In the genomic region with DNA sequence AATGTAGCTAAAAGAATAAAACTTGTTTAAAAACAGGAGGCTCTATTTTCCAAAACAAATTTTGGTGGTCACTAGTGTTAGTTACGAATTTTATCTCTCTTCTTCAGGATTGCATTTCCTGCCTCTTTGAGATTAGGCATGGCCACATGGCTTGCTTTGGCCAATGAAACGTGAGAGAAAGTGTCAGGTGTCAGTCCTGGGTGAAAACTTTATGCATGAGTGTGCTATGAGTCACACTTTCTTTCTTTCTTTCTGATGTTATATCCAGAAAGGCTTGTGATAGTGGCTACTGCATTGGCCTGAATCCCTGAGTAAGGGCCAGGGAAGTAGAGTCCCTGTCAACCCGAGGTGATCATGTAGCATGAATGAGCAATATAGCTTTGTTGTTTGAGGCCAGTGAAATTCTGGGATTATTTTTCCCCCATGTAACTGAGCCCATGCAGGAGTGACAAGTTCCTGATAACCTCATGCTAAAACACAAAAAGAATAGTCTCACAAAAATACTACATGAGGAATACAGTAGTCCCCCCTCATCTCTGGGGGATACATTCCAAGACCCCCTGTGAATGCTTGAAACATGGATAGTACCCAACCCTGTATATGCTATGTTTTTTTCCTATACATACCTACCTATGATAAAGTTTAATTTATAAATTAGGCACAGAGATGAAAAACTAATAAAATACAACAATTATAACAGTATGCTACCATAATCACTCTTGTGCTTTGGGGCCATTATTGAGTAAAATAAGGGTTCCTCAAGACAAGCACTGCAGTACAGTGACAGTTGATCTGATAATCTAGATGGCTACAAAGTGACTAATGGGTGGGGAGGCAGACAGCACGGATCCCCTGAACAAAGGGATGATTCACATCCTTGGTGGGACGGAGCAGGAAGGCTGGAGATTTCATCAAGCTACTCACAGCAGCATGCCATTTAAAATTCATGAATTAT, we compare ENCODE assay signal across 9 cellular contexts.
DNase-seq lines count a peak whose midpoint lies in the region; ATAC-seq, FAIRE-seq and TF ChIP-seq lines count a peak whose summit lies in the region.
"Had no signal": no experiment of that assay in that cellular context is flagged by ENCODE, and none has a peak within 500 bp of the region (broad histone marks: within the 10 kb centered on the region; RNA-seq: fewer than 3 reads in every experiment).

No MANE protein-coding gene starts in this region.

- no peaks in the 10 kb centered on the region for H3K9me1 ChIP-seq in keratinocyte (ENCODE audit: control insufficient read depth, extremely low read depth, insufficient read depth, low read length)

- no peaks in the 10 kb centered on the region for H4K20me1 ChIP-seq in keratinocyte (ENCODE audit: control insufficient read depth, extremely low read depth, insufficient read depth, low read length)

- intact Hi-C loops in activated CD8-positive, alpha-beta T cell treated with anti-CD3 and anti-CD28 coated beads for 36 hours (cut with micrococcal nuclease): no loop called here
- intact Hi-C loops in left ventricle myocardium inferior (cut with micrococcal nuclease): no loop called here

- H3K27me3 ChIP-seq in keratinocyte (ENCODE audit: control insufficient read depth, extremely low read depth, insufficient read depth, low read length) (no peaks in the 10 kb centered on the region), left ventricle myocardium inferior (ENCODE audit: low read depth) (no peaks in the 10 kb centered on the region)

- ATAC-seq in GM21423 (IDR thresholded peaks at IDR 0.05; ENCODE audit: unreplicated experiment) (peak; percentile 67), GM21515 (IDR thresholded peaks at IDR 0.05; ENCODE audit: unreplicated experiment) (no peak)
- ATAC-seq in activated CD8-positive, alpha-beta T cell treated with anti-CD3 and anti-CD28 coated beads for 36 hours: peak; percentile 96

- H3K4me1 ChIP-seq in keratinocyte (ENCODE audit: control insufficient read depth, extremely low read depth, insufficient read depth, low read length) (peaks cover 22% of the 10 kb centered on the region), left ventricle myocardium inferior (peaks cover 12% of the 10 kb centered on the region)

- CTCF ChIA-PET in activated CD8-positive, alpha-beta T cell treated with anti-CD3 and anti-CD28 coated beads for 36 hours (lab: Charles Lee): interaction anchor here (1.3 to 2.1 kb wide), 2 partner anchors 11 to 165 kb away, joined by 3 to 5 read pairs; no protein-coding TSS in a partner anchor

- H3K9me3 ChIP-seq in keratinocyte (ENCODE audit: control insufficient read depth, low read depth, low read length): no peaks in the 10 kb centered on the region
- no peaks in the 10 kb centered on the region for H3K9me3 ChIP-seq in left ventricle myocardium inferior (replicated peaks)

- peak overlapping the region; percentile 57 for H3K27ac Mint-ChIP-seq in activated CD8-positive, alpha-beta T cell treated with anti-CD3 and anti-CD28 coated beads for 36 hours

- H2AFZ ChIP-seq in keratinocyte (ENCODE audit: control insufficient read depth, low read length): no peak overlapping the region

- TF ChIP-seq CTCF in activated CD8-positive, alpha-beta T cell treated with anti-CD3 and anti-CD28 coated beads for 36 hours (IDR thresholded peaks at IDR 0.05): no peak
- no peak for TF ChIP-seq CTCF in keratinocyte (optimal IDR thresholded peaks at IDR 0.05 in 1 of 3, IDR thresholded peaks at IDR 0.05 in 1 of 3, conservative IDR thresholded peaks at IDR 0.05 in 1 of 3; ENCODE audit: extremely low read depth in 1 of 3, insufficient read depth in 2 of 3, low read length in 3 of 3)
- no peak for TF ChIP-seq CTCF in left ventricle myocardium inferior (IDR thresholded peaks at IDR 0.05; ENCODE audit: borderline replicate concordance)

- no peaks in the 10 kb centered on the region for H3K36me3 ChIP-seq in keratinocyte (ENCODE audit: control insufficient read depth in 2 of 2, extremely low read depth in 1 of 2, insufficient read depth in 2 of 2, low read length in 2 of 2)
- H3K36me3 ChIP-seq in left ventricle myocardium inferior: no peaks in the 10 kb centered on the region

- peak overlapping the region; percentile 65 for H3K4me2 ChIP-seq in keratinocyte (ENCODE audit: control insufficient read depth, extremely low read depth, insufficient read depth, low read depth, low read length)

- POLR2A ChIA-PET in activated CD8-positive, alpha-beta T cell treated with anti-CD3 and anti-CD28 coated beads for 36 hours (lab: Charles Lee): interaction anchor here (1.3 kb wide), 1 partner anchor 62 kb away, joined by 3 read pairs; no protein-coding TSS in a partner anchor

- H3K79me2 ChIP-seq in keratinocyte (ENCODE audit: control insufficient read depth, insufficient read depth, low read length): no peaks in the 10 kb centered on the region

- H3K27me3 Mint-ChIP-seq in activated CD8-positive, alpha-beta T cell treated with anti-CD3 and anti-CD28 coated beads for 36 hours: no peaks in the 10 kb centered on the region

- H3K9me3 Mint-ChIP-seq in activated CD8-positive, alpha-beta T cell treated with anti-CD3 and anti-CD28 coated beads for 36 hours: no peaks in the 10 kb centered on the region

- DNase-seq in DMS53 treated with DMSO at 0.1 percent for 48 hours (lab: John Stamatoyannopoulos, UW; ENCODE audit: unreplicated experiment) (peak; percentile 33), HS-5 (ENCODE audit: low read depth) (peak; percentile 90), keratinocyte (ENCODE audit: low read depth, low spot score) (peak; percentile 69), Ammon's horn (ENCODE audit: low spot score) (no peak), left ventricle myocardium inferior (no peak)
- peak; percentile 65 for DNase-seq in activated CD8-positive, alpha-beta T cell treated with anti-CD3 and anti-CD28 coated beads for 36 hours
- DNase-seq: left cardiac atrium had no signal

- H3K4me3 Mint-ChIP-seq in activated CD8-positive, alpha-beta T cell treated with anti-CD3 and anti-CD28 coated beads for 36 hours: no peak overlapping the region

- H3K27ac ChIP-seq in keratinocyte (ENCODE audit: control insufficient read depth, insufficient read depth, low read length) (peak overlapping the region; percentile 93), left ventricle myocardium inferior (replicated peaks) (no peak overlapping the region)

- dilution Hi-C loops in keratinocyte (cut with MboI; ENCODE audit: extremely low pct_ligation_motif_present, low sequenced_read_pairs): no loop called here

- H3K4me1 Mint-ChIP-seq in activated CD8-positive, alpha-beta T cell treated with anti-CD3 and anti-CD28 coated beads for 36 hours (ENCODE audit: low read depth): peaks cover 37% of the 10 kb centered on the region

- H3K9ac ChIP-seq in keratinocyte (ENCODE audit: control insufficient read depth, extremely low read depth, insufficient read depth, low read length): peak overlapping the region; percentile 49

- no peak overlapping the region for H3K4me3 ChIP-seq in keratinocyte (ENCODE audit: control insufficient read depth in 2 of 3, extremely low read depth in 1 of 3, insufficient read depth in 2 of 3, low read depth in 1 of 3, low read length in 3 of 3)
- H3K4me3 ChIP-seq in left ventricle myocardium inferior: no peak overlapping the region

- peak; percentile 87 for FAIRE-seq in keratinocyte (lab: Jason Lieb, UNC)

- H3K36me3 Mint-ChIP-seq in activated CD8-positive, alpha-beta T cell treated with anti-CD3 and anti-CD28 coated beads for 36 hours (ENCODE audit: low read depth): no peaks in the 10 kb centered on the region

Comparison
In these comparisons a context has a peak if more than half of its experiments do, and no peak if none do; other contexts are left out.
1. DNase-seq: peak in DMS53 treated with DMSO at 0.1 percent for 48 hours (single experiment), HS-5 (single experiment), activated CD8-positive, alpha-beta T cell treated with anti-CD3 and anti-CD28 coated beads for 36 hours (single experiment) and keratinocyte (single experiment); none in Ammon's horn (single experiment) and left ventricle myocardium inferior (single experiment).